In genomic region chr2:177419274-177419673, GRCh38 we compare ENCODE assay signal across 10 cellular contexts. TPM values are rescaled to one million over a fixed set of nuclear protein-coding genes. Genes with fewer than 3 reads are reported as not detected.
DNase-seq lines count a peak whose midpoint lies in the region; ATAC-seq, FAIRE-seq and TF ChIP-seq lines count a peak whose summit lies in the region.
"Had no signal": no experiment of that assay in that cellular context is flagged by ENCODE, and none has a peak within 500 bp of the region (broad histone marks: within the 10 kb centered on the region; RNA-seq: fewer than 3 reads in every experiment).

No MANE protein-coding gene starts in this region.

- peak; percentile 33 for DNase-seq in NCI-H2171 treated with DMSO at 0.1 percent for 48 hours (lab: John Stamatoyannopoulos, UW)
- no peak for DNase-seq in NCI-H2171 (lab: John Stamatoyannopoulos, UW)
- DNase-seq in NCI-H446 (lab: John Stamatoyannopoulos, UW), result peak; percentile 23 to 26
- peak; percentile 94 for DNase-seq in bronchial epithelial cell (ENCODE audit: low read depth)
- no peak for DNase-seq in osteocyte (ENCODE audit: extremely low spot score, unreplicated experiment)
- DNase-seq in middle frontal gyrus (ENCODE audit: extremely low spot score, low spot score), result no peak
- no peak for DNase-seq in SK-N-DZ (ENCODE audit: low spot score)
- DNase-seq: activated CD4-positive, alpha-beta memory T cell treated with anti-CD3 and anti-CD28 coated beads, Interleukin-2, amount 10 ng/mL, durations not matched to agents 7 days and 5 days; heart left ventricle had no signal

- peaks cover 22% of the 10 kb centered on the region for H3K4me1 Mint-ChIP-seq in osteocyte (ENCODE audit: unreplicated experiment)

- FAIRE-seq in bronchial epithelial cell (lab: Jason Lieb, UNC), result no peak

- no peaks in the 10 kb centered on the region for H3K27me3 Mint-ChIP-seq in osteocyte (ENCODE audit: unreplicated experiment)
- H3K27me3 Mint-ChIP-seq: activated CD4-positive, alpha-beta memory T cell treated with anti-CD3 and anti-CD28 coated beads, Interleukin-2, amount 10 ng/mL, durations not matched to agents 7 days and 5 days had no signal

- H3K4me3 Mint-ChIP-seq in osteocyte (ENCODE audit: unreplicated experiment), result no peak overlapping the region
- H3K4me3 Mint-ChIP-seq: activated CD4-positive, alpha-beta memory T cell treated with anti-CD3 and anti-CD28 coated beads, Interleukin-2, amount 10 ng/mL, durations not matched to agents 7 days and 5 days had no signal

- no peaks in the 10 kb centered on the region for H3K27me3 ChIP-seq in bronchial epithelial cell (ENCODE audit: control insufficient read depth, insufficient read depth, low read length)
- H3K27me3 ChIP-seq: heart left ventricle had no signal

- H3K36me3 Mint-ChIP-seq in osteocyte (ENCODE audit: unreplicated experiment), result peaks cover 3% of the 10 kb centered on the region

- peak overlapping the region; percentile 43 for H3K27ac Mint-ChIP-seq in osteocyte (ENCODE audit: unreplicated experiment)
- H3K27ac Mint-ChIP-seq: activated CD4-positive, alpha-beta memory T cell treated with anti-CD3 and anti-CD28 coated beads, Interleukin-2, amount 10 ng/mL, durations not matched to agents 7 days and 5 days had no signal

- TF ChIP-seq CTCF in bronchial epithelial cell (IDR thresholded peaks at IDR 0.05; ENCODE audit: insufficient read depth, low read length, severe bottlenecking) (no peak), osteocyte (IDR thresholded peaks at IDR 0.05) (no peak)

- ATAC-seq in HG03196 (IDR thresholded peaks at IDR 0.05; ENCODE audit: unreplicated experiment), result no peak
- ATAC-seq: heart left ventricle had no signal

- no peak overlapping the region for H3K4me3 ChIP-seq in bronchial epithelial cell (ENCODE audit: low read depth, low read length)
- H3K4me3 ChIP-seq: heart left ventricle had no signal

- H3K36me3 ChIP-seq in bronchial epithelial cell (ENCODE audit: control insufficient read depth, insufficient read depth, low read length), result no peaks in the 10 kb centered on the region

- H3K9me3 Mint-ChIP-seq in osteocyte (ENCODE audit: unreplicated experiment), result no peaks in the 10 kb centered on the region

RNA-seq across cellular contexts. Expression of gene AGPS, which starts 26.7 kb away (rescaled TPM):
- 34.8 and 35.5 TPM in 2 replicates for total RNA-seq in bronchial epithelial cell
- total RNA-seq in osteocyte, result 34.3 and 38.0 TPM in 2 replicates
- polyA plus RNA-seq in SK-N-DZ (2014; cell fraction: cytosol; rRNA removed), result 24.5 and 27.1 TPM in 2 replicates
- 43.3 and 91.5 TPM in 2 replicates for polyA plus RNA-seq in SK-N-DZ (2014; cell fraction: nucleus; rRNA removed)

Comparison
In these comparisons a context has a peak if more than half of its experiments do, and no peak if none do; other contexts are left out.
1. DNase-seq: peak in NCI-H2171 treated with DMSO at 0.1 percent for 48 hours (single experiment), NCI-H446 (2 of 2) and bronchial epithelial cell (single experiment); none in NCI-H2171 (single experiment), osteocyte (single experiment), middle frontal gyrus (single experiment) and SK-N-DZ (single experiment).